ENCODE assay signal across 11 cellular contexts in the genomic region with DNA sequence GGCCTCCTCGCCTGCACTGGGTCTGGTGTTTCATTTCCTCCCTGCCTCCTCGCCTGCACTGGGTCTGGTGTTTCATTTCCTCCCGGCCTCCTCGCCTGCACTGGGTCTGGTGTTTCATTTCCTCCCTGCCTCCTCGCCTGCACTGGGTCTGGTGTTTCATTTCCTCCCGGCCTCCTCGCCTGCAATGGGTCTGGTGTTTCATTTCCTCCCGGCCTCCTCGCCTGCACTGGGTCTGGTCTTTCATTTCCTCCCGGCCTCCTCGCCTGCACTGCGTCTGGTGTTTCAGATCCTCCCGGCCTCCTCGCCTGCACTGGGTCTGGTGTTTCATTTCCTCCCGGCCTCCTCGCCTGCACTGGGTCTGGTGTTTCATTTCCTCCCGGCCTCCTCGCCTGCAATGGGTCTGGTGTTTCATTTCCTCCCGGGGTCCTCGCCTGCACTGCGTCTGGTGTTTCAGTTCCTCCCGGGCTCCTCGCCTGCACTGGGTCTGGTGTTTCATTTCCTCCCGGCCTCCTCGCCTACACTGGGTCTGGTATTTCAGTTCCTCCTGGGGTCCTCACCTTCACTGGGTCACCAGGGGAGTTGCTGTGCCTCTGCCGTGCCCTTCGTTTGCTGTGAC. TPM values are rescaled to one million over a fixed set of nuclear protein-coding genes. Genes with fewer than 3 reads are reported as not detected.
A peak's percentile ranks its signal among the peaks of the same experiment; 100 is the strongest.
DNase-seq lines count a peak whose midpoint lies in the region; ATAC-seq, FAIRE-seq and TF ChIP-seq lines count a peak whose summit lies in the region.
"Not testable (repeated sequence)": the region's sequence is repeated elsewhere in the genome, so short reads cannot be mapped to it uniquely, and the experiment has no call there.
"Had no signal": no experiment of that assay in that cellular context is flagged by ENCODE, and none has a peak within 500 bp of the region (broad histone marks: within the 10 kb centered on the region; RNA-seq: fewer than 3 reads in every experiment).

No MANE protein-coding gene starts in this region.

- H4K20me1 ChIP-seq in SU-DHL-6 (ENCODE audit: low read depth, low read length) = not testable (repeated sequence)

- H3K9me2 ChIP-seq in SU-DHL-6 (replicated peaks; ENCODE audit: insufficient read depth, low read length) = not testable (repeated sequence)

- H3K36me3 ChIP-seq in H7 (replicated peaks; ENCODE audit: control insufficient read depth, insufficient read depth, low read length); KOPT-K1 (ENCODE audit: insufficient read depth, low read length); SU-DHL-6 (ENCODE audit: low read length); bronchial epithelial cell (ENCODE audit: control insufficient read depth, insufficient read depth, low read length): not testable (repeated sequence)

- peak overlapping the region; percentile 30 for H3K4me2 ChIP-seq in SU-DHL-6 (ENCODE audit: low read depth, low read length, poor library complexity, severe bottlenecking)

- peak overlapping the region; percentile 27 for H3K27ac Mint-ChIP-seq in CD4-positive, alpha-beta T cell
- H3K27ac Mint-ChIP-seq in activated naive CD4-positive, alpha-beta T cell treated with anti-CD3 and anti-CD28 coated beads, Interleukin-2, amount 50 U/mL, for 24 hours = peak overlapping the region; percentile 14
- H3K27ac Mint-ChIP-seq in naive B cell = peak overlapping the region in 4 of 6 donors; percentile 70 to 91 (median 82)
- H3K27ac Mint-ChIP-seq in stimulated activated naive B cell treated with anti-CD40 and anti-IgM and Interleukin-4, amounts not matched to agents 10 μg/mL and 1 μg/mL and 100 μg/mL, for 72 hours = peak overlapping the region; percentile 93

- not testable (repeated sequence) for H3K27me3 Mint-ChIP-seq in CD4-positive, alpha-beta T cell; activated naive CD4-positive, alpha-beta T cell treated with anti-CD3 and anti-CD28 coated beads, Interleukin-2, amount 50 U/mL, for 24 hours; naive B cell; stimulated activated naive B cell treated with anti-CD40 and anti-IgM and Interleukin-4, amounts not matched to agents 10 μg/mL and 1 μg/mL and 100 μg/mL, for 72 hours

- not testable (repeated sequence) for H3K4me1 Mint-ChIP-seq in CD4-positive, alpha-beta T cell (ENCODE audit: low read depth); activated naive CD4-positive, alpha-beta T cell treated with anti-CD3 and anti-CD28 coated beads, Interleukin-2, amount 50 U/mL, for 24 hours; stimulated activated naive B cell treated with anti-CD40 and anti-IgM and Interleukin-4, amounts not matched to agents 10 μg/mL and 1 μg/mL and 100 μg/mL, for 72 hours
- H3K4me1 Mint-ChIP-seq in naive B cell = peaks cover 5 to 15% (median 6%) of the 10 kb centered on the region in 3 donors

- not testable (repeated sequence) for H3K79me2 ChIP-seq in SU-DHL-6 (ENCODE audit: insufficient read depth, low read length)

- H3K9ac ChIP-seq in SU-DHL-6 (ENCODE audit: low read length) = not testable (repeated sequence)

- not testable (repeated sequence) for H3K36me3 Mint-ChIP-seq in CD4-positive, alpha-beta T cell (ENCODE audit: low read depth); activated naive CD4-positive, alpha-beta T cell treated with anti-CD3 and anti-CD28 coated beads, Interleukin-2, amount 50 U/mL, for 24 hours; naive B cell; stimulated activated naive B cell treated with anti-CD40 and anti-IgM and Interleukin-4, amounts not matched to agents 10 μg/mL and 1 μg/mL and 100 μg/mL, for 72 hours

- POLR2A ChIA-PET in CD4-positive, alpha-beta T cell (lab: Charles Lee) = not testable (repeated sequence)

- peak overlapping the region; percentile 48 for H3K4me3 Mint-ChIP-seq in CD4-positive, alpha-beta T cell
- not testable (repeated sequence) for H3K4me3 Mint-ChIP-seq in activated naive CD4-positive, alpha-beta T cell treated with anti-CD3 and anti-CD28 coated beads, Interleukin-2, amount 50 U/mL, for 24 hours
- peak overlapping the region in 1 of 8 donors; percentile 61 for H3K4me3 Mint-ChIP-seq in naive B cell
- H3K4me3 Mint-ChIP-seq in stimulated activated naive B cell treated with anti-CD40 and anti-IgM and Interleukin-4, amounts not matched to agents 10 μg/mL and 1 μg/mL and 100 μg/mL, for 72 hours = peak overlapping the region in 1 of 2 donors; percentile 65

- peak overlapping the region; percentile 7 for H2AFZ ChIP-seq in SU-DHL-6 (ENCODE audit: low read depth, low read length, severe bottlenecking)

- not testable (repeated sequence) for H3K4me3 ChIP-seq in H7 (ENCODE audit: insufficient read depth, low read depth, low read length); SU-DHL-6 (ENCODE audit: insufficient read depth, low read length, poor library complexity, severe bottlenecking); bronchial epithelial cell (ENCODE audit: low read depth, low read length)

- TF ChIP-seq CTCF in CD4-positive, alpha-beta T cell (IDR thresholded peaks at IDR 0.05); SU-DHL-6 (IDR thresholded peaks at IDR 0.05; ENCODE audit: insufficient read depth, low read length, poor library complexity, severe bottlenecking); bronchial epithelial cell (IDR thresholded peaks at IDR 0.05; ENCODE audit: insufficient read depth, low read length, severe bottlenecking): not testable (repeated sequence)

- peaks cover 15% of the 10 kb centered on the region for H3F3A ChIP-seq in SU-DHL-6 (ENCODE audit: insufficient read depth)

- CTCF ChIA-PET in CD4-positive, alpha-beta T cell (lab: Charles Lee) = not testable (repeated sequence)

- FAIRE-seq in bronchial epithelial cell (lab: Jason Lieb, UNC) = peak; percentile 97

- not testable (repeated sequence) for H3K27me3 ChIP-seq in CD4-positive, alpha-beta T cell (ENCODE audit: control insufficient read depth, insufficient read depth, low read length); H7 (ENCODE audit: control insufficient read depth, insufficient read depth, low read length); SU-DHL-6 (ENCODE audit: low read length); bronchial epithelial cell (ENCODE audit: control insufficient read depth, insufficient read depth, low read length)

- H3K27ac ChIP-seq in CD4-positive, alpha-beta T cell (ENCODE audit: low read depth, low read length) = not testable (repeated sequence)
- H3K27ac ChIP-seq in KOPT-K1 (ENCODE audit: low read depth, low read length, poor library complexity, severe bottlenecking) (peak overlapping the region; percentile 42), SU-DHL-6 (ENCODE audit: low read depth, low read length) (peak overlapping the region; percentile 82)

- intact Hi-C loops in CD4-positive, alpha-beta T cell (cut with DNase I, micrococcal nuclease) = not testable (repeated sequence)

- not testable (repeated sequence) for H3K9me3 ChIP-seq in CD4-positive, alpha-beta T cell (ENCODE audit: control insufficient read depth, low read length); KOPT-K1 (ENCODE audit: insufficient read depth, low read length, poor library complexity, severe bottlenecking)
- H3K9me3 ChIP-seq in SU-DHL-6 (ENCODE audit: insufficient read depth, low read length) = peaks cover 17% of the 10 kb centered on the region; the same call in 1 of the 2 replicates

- DNase-seq in CD4-positive, alpha-beta T cell; bronchial epithelial cell (ENCODE audit: low read depth); naive B cell; stimulated activated naive B cell treated with anti-CD40 and anti-IgM and Interleukin-4, amounts not matched to agents 10 μg/mL and 1 μg/mL and 100 μg/mL, for 72 hours: not testable (repeated sequence)
- DNase-seq in H7 = peak; percentile 23

- H3K9me3 Mint-ChIP-seq in CD4-positive, alpha-beta T cell; activated naive CD4-positive, alpha-beta T cell treated with anti-CD3 and anti-CD28 coated beads, Interleukin-2, amount 50 U/mL, for 24 hours; stimulated activated naive B cell treated with anti-CD40 and anti-IgM and Interleukin-4, amounts not matched to agents 10 μg/mL and 1 μg/mL and 100 μg/mL, for 72 hours: not testable (repeated sequence)
- peaks cover 0 to 17% (median 9%) of the 10 kb centered on the region in 7 donors for H3K9me3 Mint-ChIP-seq in naive B cell

- ATAC-seq in CD4-positive, alpha-beta T cell (ENCODE audit: poor library complexity); naive B cell (ENCODE audit: low read depth in 2 of 2); stimulated activated naive B cell treated with anti-CD40 and anti-IgM and Interleukin-4, amounts not matched to agents 10 μg/mL and 1 μg/mL and 100 μg/mL, for 72 hours (replicated peaks): not testable (repeated sequence)

RNA-seq across cellular contexts. Expression of gene SNTG2, which starts 40.8 kb away (rescaled TPM):
- total RNA-seq in CD4-positive, alpha-beta T cell = 1 to 10 TPM; 1.1 to 1.5 TPM
- 1.5 and 2.1 TPM in 2 replicates for total RNA-seq in H7 (2014; rRNA removed; shearing (Covaris generic))
- not detected in 2 replicates for total RNA-seq in bronchial epithelial cell
- 1 to 10 TPM; 1.8 to 9.2 (median 4.1) TPM for polyA plus RNA-seq in naive B cell (ENCODE audit: low read depth in 6 of 6)
- total RNA-seq: GM23248, M059J had no signal
- polyA plus RNA-seq: GM23248, SK-N-SH had no signal

Comparison
In these comparisons a context has a peak if more than half of its experiments do, and no peak if none do; other contexts are left out.
1. H3K27ac Mint-ChIP-seq: peak in every context shown above with its lines; median percentile 93 in stimulated activated naive B cell treated with anti-CD40 and anti-IgM and Interleukin-4, amounts not matched to agents 10 μg/mL and 1 μg/mL and 100 μg/mL, for 72 hours; 82 in naive B cell; 27 in CD4-positive, alpha-beta T cell; 14 in activated naive CD4-positive, alpha-beta T cell treated with anti-CD3 and anti-CD28 coated beads, Interleukin-2, amount 50 U/mL, for 24 hours.